ENCODE assay signal across 8 cellular contexts in genomic region chr1:226677121-226678020, GRCh38.
A peak's percentile ranks its signal among the peaks of the same experiment; 100 is the strongest.
DNase-seq lines count a peak whose midpoint lies in the region; ATAC-seq, FAIRE-seq and TF ChIP-seq lines count a peak whose summit lies in the region.

No MANE protein-coding gene starts in this region.

- DNase-seq in HTR-8/SVneo (ENCODE audit: insufficient read length, low spot score) (peak; percentile 29), chondrocyte (ENCODE audit: low spot score) (no peak), lung microvascular endothelial cell (ENCODE audit: low read depth in 2 of 2) (peak; percentile 59 to 74)
- peak; percentile 65 for DNase-seq in stimulated activated CD8-positive, alpha-beta memory T cell treated with anti-CD3 and anti-CD28 coated beads, Interleukin-7, amount 100 ng/mL, for 4 hours (ENCODE audit: low read depth in 2 of 2)

- no peaks in the 10 kb centered on the region for H3K27me3 Mint-ChIP-seq in chondrocyte (ENCODE audit: low read depth)

- peak overlapping the region; percentile 93 for H3K27ac ChIP-seq in VCaP

- TF ChIP-seq POLR2A in GM18505 (IDR thresholded peaks at IDR 0.05; ENCODE audit: borderline replicate concordance, extremely low read depth, insufficient read depth, insufficient read length) = no peak

- peaks cover 2% of the 10 kb centered on the region for H3K36me3 Mint-ChIP-seq in chondrocyte (ENCODE audit: low read depth)

- TF ChIP-seq CTCF in VCaP (conservative IDR thresholded peaks at IDR 0.05) (0 out of 2 replicates have a peak, but pooled peaks have one; percentile 18), chondrocyte (IDR thresholded peaks at IDR 0.05) (no peak)

- H3K4me1 Mint-ChIP-seq in chondrocyte (ENCODE audit: low read depth) = peaks cover 43% of the 10 kb centered on the region

- no peak for FAIRE-seq in HTR-8/SVneo (lab: Jason Lieb, UNC)

- peak overlapping the region; percentile 29 for H3K4me3 Mint-ChIP-seq in chondrocyte (ENCODE audit: unreplicated experiment)

- ATAC-seq in GM18505 (IDR thresholded peaks at IDR 0.05; ENCODE audit: unreplicated experiment) (peak; percentile 45), HG02759 (IDR thresholded peaks at IDR 0.05; ENCODE audit: unreplicated experiment) (no peak), GM19351 (IDR thresholded peaks at IDR 0.05; ENCODE audit: unreplicated experiment) (no peak)

- peak overlapping the region; percentile 85 for H3K27ac Mint-ChIP-seq in chondrocyte (ENCODE audit: unreplicated experiment)

- H3K9me3 Mint-ChIP-seq in chondrocyte (ENCODE audit: low read depth) = no peaks in the 10 kb centered on the region
